1 cellular context compared by ENCODE assay signal in genomic region chr3:190579514-190580137, GRCh38.
TF ChIP-seq lines count a peak whose summit lies in the region.

No MANE protein-coding gene starts in this region.

TF ChIP-seq in GM23338, 12 proteins besides CTCF, POLR2A, EP300 and RAD21:
- TF ChIP-seq POLR2AphosphoS5 (IDR thresholded peaks at IDR 0.05; ENCODE audit: low read depth) (no peak), EZH2phosphoT487 (IDR thresholded peaks at IDR 0.05; ENCODE audit: unreplicated experiment) (no peak), ZNF331 (CRISPR knock-in tag; IDR thresholded peaks at IDR 0.05; ENCODE audit: low read depth) (no peak), STAT1 (IDR thresholded peaks at IDR 0.05; ENCODE audit: unreplicated experiment) (no peak), ETS1 (IDR thresholded peaks at IDR 0.05) (no peak), CREB1 (CRISPR knock-in tag; IDR thresholded peaks at IDR 0.05; ENCODE audit: low read depth) (no peak), NANOG (IDR thresholded peaks at IDR 0.05; ENCODE audit: borderline replicate concordance) (no peak), ZNF114 (CRISPR knock-in tag; IDR thresholded peaks at IDR 0.05) (no peak)
- TF ChIP-seq, protein P1, sequence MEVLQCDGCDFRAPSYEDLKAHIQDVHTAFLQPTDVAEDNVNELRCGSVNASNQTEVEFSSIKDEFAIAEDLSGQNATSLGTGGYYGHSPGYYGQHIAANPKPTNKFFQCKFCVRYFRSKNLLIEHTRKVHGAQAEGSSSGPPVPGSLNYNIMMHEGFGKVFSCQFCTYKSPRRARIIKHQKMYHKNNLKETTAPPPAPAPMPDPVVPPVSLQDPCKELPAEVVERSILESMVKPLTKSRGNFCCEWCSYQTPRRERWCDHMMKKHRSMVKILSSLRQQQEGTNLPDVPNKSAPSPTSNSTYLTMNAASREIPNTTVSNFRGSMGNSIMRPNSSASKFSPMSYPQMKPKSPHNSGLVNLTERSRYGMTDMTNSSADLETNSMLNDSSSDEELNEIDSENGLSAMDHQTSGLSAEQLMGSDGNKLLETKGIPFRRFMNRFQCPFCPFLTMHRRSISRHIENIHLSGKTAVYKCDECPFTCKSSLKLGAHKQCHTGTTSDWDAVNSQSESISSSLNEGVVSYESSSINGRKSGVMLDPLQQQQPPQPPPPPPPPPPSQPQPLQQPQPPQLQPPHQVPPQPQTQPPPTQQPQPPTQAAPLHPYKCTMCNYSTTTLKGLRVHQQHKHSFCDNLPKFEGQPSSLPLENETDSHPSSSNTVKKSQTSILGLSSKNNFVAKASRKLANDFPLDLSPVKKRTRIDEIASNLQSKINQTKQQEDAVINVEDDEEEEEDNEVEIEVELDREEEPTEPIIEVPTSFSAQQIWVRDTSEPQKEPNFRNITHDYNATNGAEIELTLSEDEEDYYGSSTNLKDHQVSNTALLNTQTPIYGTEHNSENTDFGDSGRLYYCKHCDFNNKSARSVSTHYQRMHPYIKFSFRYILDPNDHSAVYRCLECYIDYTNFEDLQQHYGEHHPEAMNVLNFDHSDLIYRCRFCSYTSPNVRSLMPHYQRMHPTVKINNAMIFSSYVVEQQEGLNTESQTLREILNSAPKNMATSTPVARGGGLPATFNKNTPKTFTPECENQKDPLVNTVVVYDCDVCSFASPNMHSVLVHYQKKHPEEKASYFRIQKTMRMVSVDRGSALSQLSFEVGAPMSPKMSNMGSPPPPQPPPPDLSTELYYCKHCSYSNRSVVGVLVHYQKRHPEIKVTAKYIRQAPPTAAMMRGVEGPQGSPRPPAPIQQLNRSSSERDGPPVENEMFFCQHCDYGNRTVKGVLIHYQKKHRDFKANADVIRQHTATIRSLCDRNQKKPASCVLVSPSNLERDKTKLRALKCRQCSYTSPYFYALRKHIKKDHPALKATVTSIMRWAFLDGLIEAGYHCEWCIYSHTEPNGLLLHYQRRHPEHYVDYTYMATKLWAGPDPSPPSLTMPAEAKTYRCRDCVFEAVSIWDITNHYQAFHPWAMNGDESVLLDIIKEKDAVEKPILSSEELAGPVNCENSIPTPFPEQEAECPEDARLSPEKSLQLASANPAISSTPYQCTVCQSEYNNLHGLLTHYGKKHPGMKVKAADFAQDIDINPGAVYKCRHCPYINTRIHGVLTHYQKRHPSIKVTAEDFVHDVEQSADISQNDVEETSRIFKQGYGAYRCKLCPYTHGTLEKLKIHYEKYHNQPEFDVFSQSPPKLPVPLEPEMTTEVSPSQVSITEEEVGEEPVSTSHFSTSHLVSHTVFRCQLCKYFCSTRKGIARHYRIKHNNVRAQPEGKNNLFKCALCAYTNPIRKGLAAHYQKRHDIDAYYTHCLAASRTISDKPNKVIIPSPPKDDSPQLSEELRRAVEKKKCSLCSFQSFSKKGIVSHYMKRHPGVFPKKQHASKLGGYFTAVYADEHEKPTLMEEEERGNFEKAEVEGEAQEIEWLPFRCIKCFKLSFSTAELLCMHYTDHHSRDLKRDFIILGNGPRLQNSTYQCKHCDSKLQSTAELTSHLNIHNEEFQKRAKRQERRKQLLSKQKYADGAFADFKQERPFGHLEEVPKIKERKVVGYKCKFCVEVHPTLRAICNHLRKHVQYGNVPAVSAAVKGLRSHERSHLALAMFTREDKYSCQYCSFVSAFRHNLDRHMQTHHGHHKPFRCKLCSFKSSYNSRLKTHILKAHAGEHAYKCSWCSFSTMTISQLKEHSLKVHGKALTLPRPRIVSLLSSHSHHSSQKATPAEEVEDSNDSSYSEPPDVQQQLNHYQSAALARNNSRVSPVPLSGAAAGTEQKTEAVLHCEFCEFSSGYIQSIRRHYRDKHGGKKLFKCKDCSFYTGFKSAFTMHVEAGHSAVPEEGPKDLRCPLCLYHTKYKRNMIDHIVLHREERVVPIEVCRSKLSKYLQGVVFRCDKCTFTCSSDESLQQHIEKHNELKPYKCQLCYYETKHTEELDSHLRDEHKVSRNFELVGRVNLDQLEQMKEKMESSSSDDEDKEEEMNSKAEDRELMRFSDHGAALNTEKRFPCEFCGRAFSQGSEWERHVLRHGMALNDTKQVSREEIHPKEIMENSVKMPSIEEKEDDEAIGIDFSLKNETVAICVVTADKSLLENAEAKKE (CRISPR knock-in tag; IDR thresholded peaks at IDR 0.05): no peak
